In the genomic region with DNA sequence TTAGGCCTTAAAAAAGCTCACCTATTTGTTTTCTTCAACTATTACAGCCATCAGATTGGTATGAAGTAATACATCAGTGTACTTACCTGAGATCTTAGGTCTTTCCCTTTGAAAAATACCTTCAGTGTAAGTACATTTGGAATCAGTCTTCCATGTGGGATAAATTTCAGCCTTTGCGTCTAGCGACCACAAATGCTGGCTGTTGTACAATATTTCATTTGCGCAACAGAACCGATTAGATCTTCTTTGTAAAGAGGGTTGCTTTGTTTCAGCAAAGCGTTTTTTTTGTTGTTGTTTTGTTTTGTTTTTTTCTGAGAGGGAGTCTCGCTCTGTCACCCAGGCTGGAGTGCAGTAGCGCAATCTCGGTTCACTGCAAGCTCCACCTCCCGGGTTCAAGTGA, we compare ENCODE assay signal across 16 cellular contexts.
DNase-seq lines count a peak whose midpoint lies in the region; ATAC-seq and TF ChIP-seq lines count a peak whose summit lies in the region.
"Had no signal": no experiment of that assay in that cellular context is flagged by ENCODE, and none has a peak within 500 bp of the region (broad histone marks: within the 10 kb centered on the region; RNA-seq: fewer than 3 reads in every experiment).

No MANE protein-coding gene starts in this region.

- H3K4me1 ChIP-seq in BLaER1 (peaks cover 100% of the 10 kb centered on the region), OCI-LY7 (ENCODE audit: insufficient read depth, low read length, poor library complexity, severe bottlenecking) (peaks cover 63% of the 10 kb centered on the region), trophoblast cell (ENCODE audit: control insufficient read depth in 1 of 2, insufficient read depth in 2 of 2, low read length in 2 of 2) (peaks cover 0 to 2% of the 10 kb centered on the region in 2 experiments), heart left ventricle (no peaks in the 10 kb centered on the region)
- H3K4me1 ChIP-seq: Caco-2 had no signal

- H3K9ac ChIP-seq in BLaER1 (no peak overlapping the region), trophoblast cell (ENCODE audit: low read length) (no peak overlapping the region)

- CTCF ChIA-PET in OCI-LY7 (lab: Charles Lee; ENCODE audit: unreplicated experiment), result no interaction called here

- H2AK5ac ChIP-seq in trophoblast cell (ENCODE audit: low read length), result no peak overlapping the region

- peaks cover 2% of the 10 kb centered on the region for H3K4me1 Mint-ChIP-seq in activated naive CD8-positive, alpha-beta T cell treated with anti-CD3 and anti-CD28 coated beads for 36 hours

- H3K23ac ChIP-seq in trophoblast cell (ENCODE audit: low read length), result no peak overlapping the region

- no peak overlapping the region for H3K4me3 ChIP-seq in BLaER1
- no peak overlapping the region for H3K4me3 ChIP-seq in OCI-LY7 (ENCODE audit: low read depth, low read length, poor library complexity, severe bottlenecking)
- H3K4me3 ChIP-seq in trophoblast cell (ENCODE audit: low read depth, low read length), result no peak overlapping the region
- H3K4me3 ChIP-seq in heart left ventricle, result no peak overlapping the region
- H3K4me3 ChIP-seq: A549 had no signal

- H2BK5ac ChIP-seq in trophoblast cell (ENCODE audit: low read depth, low read length, poor library complexity), result no peak overlapping the region

- no peak overlapping the region for H3K27ac Mint-ChIP-seq in activated naive CD8-positive, alpha-beta T cell treated with anti-CD3 and anti-CD28 coated beads for 36 hours
- H3K27ac Mint-ChIP-seq: B cell; CD4-positive, alpha-beta T cell; CD8-positive, alpha-beta T cell had no signal

- H3K36me3 Mint-ChIP-seq in activated naive CD8-positive, alpha-beta T cell treated with anti-CD3 and anti-CD28 coated beads for 36 hours, result no peaks in the 10 kb centered on the region

- H3K27ac ChIP-seq in BLaER1 (peak overlapping the region; percentile 67; the same call in 1 of the 2 replicates), OCI-LY7 (ENCODE audit: low read depth, low read length, poor library complexity, severe bottlenecking) (peak overlapping the region; percentile 75), trophoblast cell (ENCODE audit: low read depth, low read length) (no peak overlapping the region), heart left ventricle (no peak overlapping the region)
- H3K27ac ChIP-seq: 22Rv1, A549, C4-2B had no signal

- no peak overlapping the region for H4K12ac ChIP-seq in trophoblast cell (ENCODE audit: low read depth, low read length)

- H3K27me3 Mint-ChIP-seq in activated naive CD8-positive, alpha-beta T cell treated with anti-CD3 and anti-CD28 coated beads for 36 hours, result no peaks in the 10 kb centered on the region
- H3K27me3 Mint-ChIP-seq: B cell; CD4-positive, alpha-beta T cell had no signal

- H3K4ac ChIP-seq in trophoblast cell (ENCODE audit: low read depth, low read length), result no peak overlapping the region

- no peak overlapping the region for H3K14ac ChIP-seq in trophoblast cell (ENCODE audit: low read length)

- no peak overlapping the region for H2BK120ac ChIP-seq in trophoblast cell (ENCODE audit: insufficient read depth, low read length, poor library complexity)

- no peak overlapping the region for H4K91ac ChIP-seq in trophoblast cell (ENCODE audit: low read depth, low read length)

- H3K4me3 Mint-ChIP-seq in activated naive CD8-positive, alpha-beta T cell treated with anti-CD3 and anti-CD28 coated beads for 36 hours, result no peak overlapping the region
- H3K4me3 Mint-ChIP-seq: B cell; CD4-positive, alpha-beta T cell; CD8-positive, alpha-beta T cell had no signal

- H4K20me1 ChIP-seq in BLaER1 (no peaks in the 10 kb centered on the region), OCI-LY7 (ENCODE audit: insufficient read depth, low read length) (no peaks in the 10 kb centered on the region)

- H3K9me2 ChIP-seq in OCI-LY7 (ENCODE audit: insufficient read depth, low read length), result no peaks in the 10 kb centered on the region

- no peak for ATAC-seq in heart left ventricle
- ATAC-seq: A549; CD8-positive, alpha-beta T cell had no signal

- H3K9me3 ChIP-seq in BLaER1 (no peaks in the 10 kb centered on the region), OCI-LY7 (ENCODE audit: low read length) (no peaks in the 10 kb centered on the region), trophoblast cell (ENCODE audit: insufficient read depth, low read depth, low read length) (no peaks in the 10 kb centered on the region), heart left ventricle (no peaks in the 10 kb centered on the region)
- H3K9me3 ChIP-seq: A549, Caco-2 had no signal

- TF ChIP-seq CTCF in OCI-LY7 (conservative IDR thresholded peaks at IDR 0.05; ENCODE audit: low read length) (no peak), heart left ventricle (IDR thresholded peaks at IDR 0.05) (no peak)

- no peak overlapping the region for H2BK12ac ChIP-seq in trophoblast cell (ENCODE audit: low read length)

- no peak overlapping the region for H2AFZ ChIP-seq in OCI-LY7 (ENCODE audit: low read length)
- no peak overlapping the region for H2AFZ ChIP-seq in trophoblast cell (ENCODE audit: insufficient read depth, low read length, poor library complexity)

- DNase-seq in OCI-LY7 (ENCODE audit: low spot score) (no peak), trophoblast cell (peak; percentile 71 to 97), heart left ventricle (no peak)
- no peak for DNase-seq in activated naive CD8-positive, alpha-beta T cell treated with anti-CD3 and anti-CD28 coated beads for 36 hours
- DNase-seq: AML-193; Caco-2; Calu3; CD4-positive, alpha-beta T cell; CD8-positive, alpha-beta T cell; DMS79 treated with DMSO at 0.1 percent for 48 hours; GF-D8 had no signal

- no CpG with 5 or more reads among the region's 9 CpGs for WGBS in trophoblast cell (ENCODE audit: extremely low coverage, insufficient coverage, insufficient read length)
- WGBS in heart left ventricle, 4 donors, result 94 to 96% (median 94%) methylated on average over 9 of the region's 9 CpGs

- POLR2A ChIA-PET in OCI-LY7 (lab: Charles Lee), result no interaction called here

- no TSS peak for BruUV-seq in OCI-LY7 (replicated peaks; lab: Mats Ljungman, UMichigan)

- TF ChIP-seq POLR2A in heart left ventricle (IDR thresholded peaks at IDR 0.05), result no peak

- no peak overlapping the region for H4K8ac ChIP-seq in trophoblast cell (ENCODE audit: low read depth, low read length)

- H3K79me1 ChIP-seq in trophoblast cell (ENCODE audit: low read length), result no peaks in the 10 kb centered on the region

- no peak overlapping the region for H3K18ac ChIP-seq in trophoblast cell (ENCODE audit: low read length)

- H3K9me3 Mint-ChIP-seq in activated naive CD8-positive, alpha-beta T cell treated with anti-CD3 and anti-CD28 coated beads for 36 hours, result no peaks in the 10 kb centered on the region
- H3K9me3 Mint-ChIP-seq: CD4-positive, alpha-beta T cell; CD8-positive, alpha-beta T cell had no signal

- no peaks in the 10 kb centered on the region for H3K79me2 ChIP-seq in OCI-LY7 (ENCODE audit: insufficient read depth, low read depth, low read length)
- no peaks in the 10 kb centered on the region for H3K79me2 ChIP-seq in trophoblast cell (ENCODE audit: control insufficient read depth, insufficient read depth, low read length, poor library complexity)

- intact Hi-C loops in OCI-LY7 (cut with micrococcal nuclease; ENCODE audit: unreplicated experiment) (no loop called here), heart left ventricle (cut with DNase I) (loop anchor here in 1 of 10 donors (10.0 kb wide), 1 partner anchor 65 kb away; no protein-coding TSS in a partner anchor)

- H3K27me3 ChIP-seq in BLaER1, result no peaks in the 10 kb centered on the region
- H3K27me3 ChIP-seq in trophoblast cell (ENCODE audit: insufficient read depth, low read length), result no peaks in the 10 kb centered on the region
- H3K27me3 ChIP-seq in heart left ventricle, result no peaks in the 10 kb centered on the region

- H3K36me3 ChIP-seq in BLaER1 (0 out of 2 replicates have a peak, but pooled peaks cover 5% of the 10 kb centered on the region), OCI-LY7 (ENCODE audit: insufficient read depth, low read length) (peaks cover 6% of the 10 kb centered on the region; the same call in 1 of the 2 replicates), trophoblast cell (ENCODE audit: control insufficient read depth in 1 of 2, insufficient read depth in 2 of 2, low read length in 2 of 2) (no peaks in the 10 kb centered on the region), heart left ventricle (no peaks in the 10 kb centered on the region)

- H3K4me2 ChIP-seq in BLaER1 (peak overlapping the region; percentile 68; the same call in 1 of the 2 replicates), OCI-LY7 (ENCODE audit: low read length) (no peak overlapping the region), trophoblast cell (ENCODE audit: low read length) (no peak overlapping the region)
- H3K4me2 ChIP-seq: A549 had no signal

Comparison
In these comparisons a context has a peak if more than half of its experiments do, and no peak if none do; other contexts are left out.
1. H3K27ac ChIP-seq: peak in BLaER1 (single experiment) and OCI-LY7 (single experiment); none in trophoblast cell (single experiment) and heart left ventricle (0 of 12).
2. DNase-seq: peak in trophoblast cell (2 of 2); none in OCI-LY7 (single experiment), heart left ventricle (0 of 5) and activated naive CD8-positive, alpha-beta T cell treated with anti-CD3 and anti-CD28 coated beads for 36 hours (single experiment).